ENCODE assay signal across 23 cellular contexts in genomic region chr5:17123010-17123409, GRCh38.
DNase-seq lines count a peak whose midpoint lies in the region; ATAC-seq and TF ChIP-seq lines count a peak whose summit lies in the region.
"Had no signal": no experiment of that assay in that cellular context is flagged by ENCODE, and none has a peak within 500 bp of the region (broad histone marks: within the 10 kb centered on the region; RNA-seq: fewer than 3 reads in every experiment).

No MANE protein-coding gene starts in this region.

- intact Hi-C loops in mammary epithelial cell (cut with micrococcal nuclease): no loop called here
- intact Hi-C loops in MCF 10A (cut with micrococcal nuclease): no loop called here
- intact Hi-C loops in sciatic nerve (cut with DNase I): no loop called here

- H3K9ac ChIP-seq in mammary epithelial cell (ENCODE audit: insufficient read depth, low read length): no peak overlapping the region
- H3K9ac ChIP-seq: SK-N-SH had no signal

- CTCF ChIA-PET in mammary epithelial cell (lab: Charles Lee; ENCODE audit: low non-redundant PET): no interaction called here
- CTCF ChIA-PET in MCF 10A (lab: Yijun Ruan, JAX): no interaction called here

- H3K4me3 Mint-ChIP-seq in MCF 10A (ENCODE audit: unreplicated experiment): no peak overlapping the region
- H3K4me3 Mint-ChIP-seq in activated T-cell treated with anti-CD3 and anti-CD28 coated beads, Interleukin-2, amount 50 U/mL, for 24 hours: no peak overlapping the region
- H3K4me3 Mint-ChIP-seq: activated CD4-positive, alpha-beta T cell treated with anti-CD3 and anti-CD28 coated beads, Interleukin-2, amount 10 ng/mL, durations not matched to agents 24 days and 14 days; activated naive CD4-positive, alpha-beta T cell treated with anti-CD3 and anti-CD28 coated beads, Interleukin-2, amount 10 ng/mL, durations not matched to agents 7 days and 5 days; central memory CD8-positive, alpha-beta T cell; natural killer cell had no signal

- no peaks in the 10 kb centered on the region for H3K79me2 ChIP-seq in mammary epithelial cell (ENCODE audit: insufficient read depth, low read length)

- in situ Hi-C loops in mammary epithelial cell (cut with MboI; ENCODE audit: low sequenced_read_pairs in 2 of 2): loop anchor here in 1 of 2 donors (10.0 kb wide), 1 partner anchor 188 kb away; the partner anchor contains the start of gene MYO10

- H3K9me3 ChIP-seq in mammary epithelial cell (replicated peaks; ENCODE audit: insufficient read depth, low read length): no peaks in the 10 kb centered on the region
- H3K9me3 ChIP-seq: sigmoid colon, SK-N-SH had no signal

- BruUV-seq in mammary epithelial cell (replicated peaks; lab: Mats Ljungman, UMichigan) (no TSS peak), MCF 10A (replicated peaks; lab: Mats Ljungman, UMichigan) (no TSS peak)

- peaks cover 17% of the 10 kb centered on the region for H3K4me1 ChIP-seq in mammary epithelial cell (ENCODE audit: insufficient read depth, low read length)
- H3K4me1 ChIP-seq: sigmoid colon had no signal

- TF ChIP-seq POLR2A in GM18505 (IDR thresholded peaks at IDR 0.05; ENCODE audit: borderline replicate concordance, extremely low read depth, insufficient read depth, insufficient read length): no peak

- H3K27ac ChIP-seq in mammary epithelial cell (ENCODE audit: insufficient read depth, low read depth, low read length) (no peak overlapping the region), VCaP (peak overlapping the region; percentile 76)
- H3K27ac ChIP-seq: foreskin keratinocyte, sigmoid colon had no signal

- no peak for DNase-seq in mammary epithelial cell
- DNase-seq in MCF 10A (ENCODE audit: unreplicated experiment): no peak
- peak; percentile 40 for DNase-seq in fibroblast of peridontal ligament (ENCODE audit: extremely low read depth)
- no peak for DNase-seq in sciatic nerve (ENCODE audit: low spot score)
- DNase-seq in activated T-cell treated with anti-CD3 and anti-CD28 coated beads, Interleukin-2, amount 50 U/mL, for 24 hours: no peak
- DNase-seq in stimulated activated CD4-positive, alpha-beta T cell treated with anti-CD3 and anti-CD28 coated beads, Interleukin-1b, Interleukin-23, amount 100 ng/mL, for 48 hours: no peak
- DNase-seq: activated CD4-positive, alpha-beta T cell treated with anti-CD3 and anti-CD28 coated beads, Interleukin-2, amount 10 ng/mL, durations not matched to agents 24 days and 14 days; activated naive CD4-positive, alpha-beta T cell treated with anti-CD3 and anti-CD28 coated beads, Interleukin-2, amount 10 ng/mL, durations not matched to agents 7 days and 5 days; amygdala; DMS53; dorsolateral prefrontal cortex; foreskin keratinocyte; KG1; natural killer cell; NCI-H1417 treated with DMSO at 0.1 percent for 48 hours; NK-92 treated with Interleukin-12 subunit alpha and Interleukin-12 subunit beta, amount 100 ng/mL, for 24 hours; sigmoid colon; SK-N-SH; T-helper 2 cell had no signal

- no peak overlapping the region for H3K27ac Mint-ChIP-seq in MCF 10A (ENCODE audit: low read depth, unreplicated experiment)
- no peak overlapping the region for H3K27ac Mint-ChIP-seq in activated T-cell treated with anti-CD3 and anti-CD28 coated beads, Interleukin-2, amount 50 U/mL, for 24 hours
- H3K27ac Mint-ChIP-seq: activated CD4-positive, alpha-beta T cell treated with anti-CD3 and anti-CD28 coated beads, Interleukin-2, amount 10 ng/mL, durations not matched to agents 24 days and 14 days; activated naive CD4-positive, alpha-beta T cell treated with anti-CD3 and anti-CD28 coated beads, Interleukin-2, amount 10 ng/mL, durations not matched to agents 7 days and 5 days; natural killer cell had no signal

- H2AFZ ChIP-seq in mammary epithelial cell (ENCODE audit: low read depth, low read length): peak overlapping the region; percentile 26

- H4K20me1 ChIP-seq in mammary epithelial cell (ENCODE audit: insufficient read depth, low read length): no peaks in the 10 kb centered on the region

- no peak for TF ChIP-seq CTCF in mammary epithelial cell (conservative IDR thresholded peaks at IDR 0.05 in 1 of 2, IDR thresholded peaks at IDR 0.05 in 1 of 2; ENCODE audit: extremely low read depth in 1 of 2, insufficient read depth in 1 of 2, low read depth in 1 of 2, low read length in 2 of 2)
- no peak for TF ChIP-seq CTCF in MCF 10A (IDR thresholded peaks at IDR 0.05; ENCODE audit: unreplicated experiment)
- TF ChIP-seq CTCF in VCaP (conservative IDR thresholded peaks at IDR 0.05): no peak

- H3K36me3 ChIP-seq in mammary epithelial cell (ENCODE audit: insufficient read depth, low read length): no peaks in the 10 kb centered on the region
- H3K36me3 ChIP-seq: sigmoid colon had no signal

- dilution Hi-C loops in mammary epithelial cell (cut with HindIII; ENCODE audit: low sequenced_read_pairs): no loop called here

- no peaks in the 10 kb centered on the region for H3K36me3 Mint-ChIP-seq in MCF 10A (ENCODE audit: insufficient read depth, unreplicated experiment)
- no peaks in the 10 kb centered on the region for H3K36me3 Mint-ChIP-seq in activated T-cell treated with anti-CD3 and anti-CD28 coated beads, Interleukin-2, amount 50 U/mL, for 24 hours (ENCODE audit: low read depth)
- H3K36me3 Mint-ChIP-seq: activated naive CD4-positive, alpha-beta T cell treated with anti-CD3 and anti-CD28 coated beads, Interleukin-2, amount 10 ng/mL, durations not matched to agents 7 days and 5 days; natural killer cell had no signal

- WGBS in mammary epithelial cell (ENCODE audit: low coverage, missing lambda C conversion rate): 50% methylated on average over 1 of the region's 5 CpGs

- peaks cover 35% of the 10 kb centered on the region for H3K4me1 Mint-ChIP-seq in MCF 10A (ENCODE audit: insufficient read depth, unreplicated experiment)
- H3K4me1 Mint-ChIP-seq in activated T-cell treated with anti-CD3 and anti-CD28 coated beads, Interleukin-2, amount 50 U/mL, for 24 hours (ENCODE audit: low read depth): peaks cover 6% of the 10 kb centered on the region
- H3K4me1 Mint-ChIP-seq: activated naive CD4-positive, alpha-beta T cell treated with anti-CD3 and anti-CD28 coated beads, Interleukin-2, amount 10 ng/mL, durations not matched to agents 7 days and 5 days had no signal

- H3K9me3 Mint-ChIP-seq in MCF 10A (ENCODE audit: unreplicated experiment): no peaks in the 10 kb centered on the region
- no peaks in the 10 kb centered on the region for H3K9me3 Mint-ChIP-seq in activated T-cell treated with anti-CD3 and anti-CD28 coated beads, Interleukin-2, amount 50 U/mL, for 24 hours
- H3K9me3 Mint-ChIP-seq: activated CD4-positive, alpha-beta T cell treated with anti-CD3 and anti-CD28 coated beads, Interleukin-2, amount 10 ng/mL, durations not matched to agents 24 days and 14 days had no signal

- no peak overlapping the region for H3K4me2 ChIP-seq in mammary epithelial cell (ENCODE audit: insufficient read depth, low read depth, low read length)
- H3K4me2 ChIP-seq: SK-N-SH had no signal

- POLR2A ChIA-PET in MCF 10A (lab: Yijun Ruan, JAX): no interaction called here

- no peak overlapping the region for H3K4me3 ChIP-seq in mammary epithelial cell (replicated peaks in 1 of 3; ENCODE audit: insufficient read depth in 1 of 3, low read depth in 2 of 3, low read length in 3 of 3)
- H3K4me3 ChIP-seq: dorsolateral prefrontal cortex, sigmoid colon had no signal

- H3K27me3 Mint-ChIP-seq in MCF 10A (ENCODE audit: insufficient read depth, unreplicated experiment): no peaks in the 10 kb centered on the region
- peaks cover 6% of the 10 kb centered on the region for H3K27me3 Mint-ChIP-seq in activated T-cell treated with anti-CD3 and anti-CD28 coated beads, Interleukin-2, amount 50 U/mL, for 24 hours
- H3K27me3 Mint-ChIP-seq: activated CD4-positive, alpha-beta T cell treated with anti-CD3 and anti-CD28 coated beads, Interleukin-2, amount 10 ng/mL, durations not matched to agents 24 days and 14 days; activated naive CD4-positive, alpha-beta T cell treated with anti-CD3 and anti-CD28 coated beads, Interleukin-2, amount 10 ng/mL, durations not matched to agents 7 days and 5 days; central memory CD8-positive, alpha-beta T cell had no signal

- ATAC-seq in sciatic nerve: peak; percentile 51
- no peak for ATAC-seq in GM18505 (IDR thresholded peaks at IDR 0.05; ENCODE audit: unreplicated experiment)
- ATAC-seq: foreskin keratinocyte, natural killer cell, Panc1 had no signal

- H3K27me3 ChIP-seq in mammary epithelial cell (ENCODE audit: insufficient read depth, low read length): no peaks in the 10 kb centered on the region
- H3K27me3 ChIP-seq: dorsolateral prefrontal cortex, foreskin keratinocyte, sigmoid colon had no signal
